15 cellular contexts compared by ENCODE assay signal in genomic region chr9:135840107-135840506, GRCh38.
DNase-seq lines count a peak whose midpoint lies in the region; ATAC-seq, FAIRE-seq and TF ChIP-seq lines count a peak whose summit lies in the region.
"Had no signal": no experiment of that assay in that cellular context is flagged by ENCODE, and none has a peak within 500 bp of the region (broad histone marks: within the 10 kb centered on the region; RNA-seq: fewer than 3 reads in every experiment).

No MANE protein-coding gene starts in this region.

- H2AK5ac ChIP-seq in neuronal stem cell (ENCODE audit: low read depth, low read length) = no peak overlapping the region

- no peak for TF ChIP-seq RAD21 in K562 (CRISPR knock-in tag; conservative IDR thresholded peaks at IDR 0.05 in 1 of 2, IDR thresholded peaks at IDR 0.05 in 1 of 2)

- H2BK15ac ChIP-seq in neuronal stem cell (ENCODE audit: low read length) = no peak overlapping the region

- H2BK120ac ChIP-seq in neuronal stem cell (ENCODE audit: low read depth, low read length) = no peak overlapping the region

- H3K23ac ChIP-seq in neuronal stem cell (ENCODE audit: low read depth, low read length, poor library complexity) = peak overlapping the region; percentile 4

- H4K91ac ChIP-seq in neuronal stem cell (ENCODE audit: low read depth, low read length, poor library complexity) = no peak overlapping the region

- TF ChIP-seq EP300 in K562 (IDR thresholded peaks at IDR 0.05; ENCODE audit: low read length) = no peak

- in situ Hi-C loops in K562 (cut with MboI) = no loop called here

- CTCF ChIA-PET in K562 (lab: Yijun Ruan, JAX; ENCODE audit: low intra/inter-chr PET ratio) = no interaction called here

- no peak overlapping the region for H4K8ac ChIP-seq in neuronal stem cell (ENCODE audit: low read depth, low read length)

- H3K9ac ChIP-seq in K562 (ENCODE audit: insufficient read depth in 1 of 2, low read depth in 2 of 2, low read length in 2 of 2) (no peak overlapping the region), neuronal stem cell (ENCODE audit: low read depth, low read length, poor library complexity) (no peak overlapping the region)

- BruUV-seq in K562 (replicated peaks; lab: Mats Ljungman, UMichigan) = no TSS peak

- peaks cover 39% of the 10 kb centered on the region for H4K20me1 ChIP-seq in GM23338 (replicated peaks; ENCODE audit: insufficient read depth)
- H4K20me1 ChIP-seq in K562 (replicated peaks; ENCODE audit: control insufficient read depth, insufficient read depth, low read length) = no peaks in the 10 kb centered on the region

- peak overlapping the region; percentile 17 for H3K14ac ChIP-seq in neuronal stem cell (ENCODE audit: low read length)

- H3K79me2 ChIP-seq in GM23338 (replicated peaks; ENCODE audit: insufficient read depth) = peaks cover 86% of the 10 kb centered on the region
- H3K79me2 ChIP-seq in K562 (ENCODE audit: control insufficient read depth, insufficient read depth, low read length) = peaks cover 11% of the 10 kb centered on the region; the same call in 2 of the 3 replicates

- H2BK5ac ChIP-seq in neuronal stem cell (ENCODE audit: low read length) = no peak overlapping the region

- 97% methylated on average over 9 of the region's 9 CpGs for WGBS in K562 (ENCODE audit: insufficient coverage, low coverage, missing lambda C conversion rate)
- WGBS in neuronal stem cell (ENCODE audit: extremely low coverage in 2 of 2, insufficient read length in 2 of 2, insufficient replicate concordance in 1 of 2), 2 donors = no CpG with 5 or more reads among the region's 9 CpGs

- H3K27me3 Mint-ChIP-seq in GM23338 (ENCODE audit: insufficient read depth, low read depth, poor library complexity) = peaks cover 2% of the 10 kb centered on the region
- H3K27me3 Mint-ChIP-seq: B cell; CD4-positive, alpha-beta T cell; IgD-negative memory B cell had no signal

- no peaks in the 10 kb centered on the region for H3K9me1 ChIP-seq in K562 (ENCODE audit: control insufficient read depth, insufficient read depth, low read length)

- H3K27ac Mint-ChIP-seq in GM23338 = peak overlapping the region; percentile 62
- H3K27ac Mint-ChIP-seq: B cell; CD4-positive, alpha-beta T cell; IgD-negative memory B cell had no signal

- peaks cover 28% of the 10 kb centered on the region for H3K36me3 Mint-ChIP-seq in GM23338 (ENCODE audit: low read depth)

- H3K9me3 Mint-ChIP-seq in GM23338 = peaks cover 12% of the 10 kb centered on the region; the same call in 2 of the 3 replicates
- H3K9me3 Mint-ChIP-seq: CD4-positive, alpha-beta T cell had no signal

- TF ChIP-seq POLR2A in K562 (conservative IDR thresholded peaks at IDR 0.05) = no peak

- no peak for DNase-seq in GM23338 (ENCODE audit: low spot score)
- DNase-seq in K562 (ENCODE audit: extremely low read depth in 1 of 4, low spot score in 3 of 4) = no peak
- no peak for DNase-seq in neuronal stem cell (ENCODE audit: low spot score)
- no peak for DNase-seq in medulla oblongata (ENCODE audit: extremely low spot score)
- DNase-seq in 8988T = no peak
- DNase-seq: ACHN; C1 segment of cervical spinal cord; Calu3; CD4-positive, alpha-beta T cell; DMS 273 treated with DMSO at 0.1 percent for 48 hours; H7 had no signal

- POLR2A ChIA-PET in K562 (lab: Yijun Ruan, JAX) = interaction anchor here (1.1 kb wide), 1 partner anchor 14 kb away, joined by 3 read pairs; no protein-coding TSS in a partner anchor

- no peak overlapping the region for H2BK12ac ChIP-seq in neuronal stem cell (ENCODE audit: low read length)

- H3K79me1 ChIP-seq in neuronal stem cell (ENCODE audit: low read depth, low read length) = peaks cover 34% of the 10 kb centered on the region

- peak overlapping the region; percentile 51 for H3K18ac ChIP-seq in neuronal stem cell (ENCODE audit: low read length)

- intact Hi-C loops in K562 (cut with micrococcal nuclease) = no loop called here

- peaks cover 10% of the 10 kb centered on the region; the same call in 2 of the 3 replicates for H3K4me1 Mint-ChIP-seq in GM23338
- H3K4me1 Mint-ChIP-seq: B cell had no signal

- H3K4ac ChIP-seq in neuronal stem cell (ENCODE audit: low read length) = no peak overlapping the region

- no peak overlapping the region for H3K4me3 ChIP-seq in GM23338
- no peak overlapping the region for H3K4me3 ChIP-seq in K562
- no peak overlapping the region for H3K4me3 ChIP-seq in neuronal stem cell (ENCODE audit: low read length in 2 of 2)

- H2AFZ ChIP-seq in GM23338 (no peak overlapping the region), K562 (ENCODE audit: low read depth, low read length) (no peak overlapping the region), neuronal stem cell (ENCODE audit: low read length) (no peak overlapping the region)

- no peak overlapping the region for H3K4me3 Mint-ChIP-seq in GM23338
- H3K4me3 Mint-ChIP-seq: B cell; CD4-positive, alpha-beta T cell; IgD-negative memory B cell had no signal

- TF ChIP-seq CTCF in GM23338 (conservative IDR thresholded peaks at IDR 0.05; ENCODE audit: low read depth in 2 of 2) (no peak), K562 (IDR thresholded peaks at IDR 0.05 in 2 of 3, conservative IDR thresholded peaks at IDR 0.05 in 1 of 3; ENCODE audit: insufficient read depth in 2 of 3, low read depth in 1 of 3, low read length in 3 of 3) (no peak)

- H3K27me3 ChIP-seq in GM23338 (ENCODE audit: insufficient read depth) (no peaks in the 10 kb centered on the region), K562 (ENCODE audit: control insufficient read depth in 2 of 2, insufficient read depth in 2 of 2, low read length in 2 of 2) (no peaks in the 10 kb centered on the region), neuronal stem cell (ENCODE audit: control insufficient read depth in 3 of 3, insufficient read depth in 3 of 3, low read depth in 1 of 3, low read length in 3 of 3) (peaks cover 0 to 2% (median 0%) of the 10 kb centered on the region in 3 experiments)

- no peaks in the 10 kb centered on the region for H3K9me2 ChIP-seq in GM23338 (ENCODE audit: insufficient read depth)

- peaks cover 17% of the 10 kb centered on the region for H3K4me1 ChIP-seq in GM23338 (ENCODE audit: insufficient read depth)
- H3K4me1 ChIP-seq in K562 (replicated peaks in 1 of 2; ENCODE audit: control insufficient read depth in 2 of 2, insufficient read depth in 2 of 2, low read length in 2 of 2) = no peaks in the 10 kb centered on the region
- peaks cover 0 to 7% of the 10 kb centered on the region in 2 donors for H3K4me1 ChIP-seq in neuronal stem cell (ENCODE audit: control insufficient read depth in 2 of 2, insufficient read depth in 1 of 2, low read depth in 1 of 2, low read length in 2 of 2)

- no peak for FAIRE-seq in K562 (lab: Jason Lieb, UNC)

- H3K36me3 ChIP-seq in GM23338 (ENCODE audit: insufficient read depth) = no peaks in the 10 kb centered on the region
- peaks cover 7% of the 10 kb centered on the region; the same call in 2 of the 3 replicates for H3K36me3 ChIP-seq in K562 (ENCODE audit: control insufficient read depth, insufficient read depth, low read length)
- peaks cover 21 to 63% of the 10 kb centered on the region in 2 donors for H3K36me3 ChIP-seq in neuronal stem cell (replicated peaks in 1 of 2; ENCODE audit: control insufficient read depth in 2 of 2, insufficient read depth in 2 of 2, low read length in 2 of 2)

- peak overlapping the region; percentile 32; the same call in 1 of the 2 replicates for H3K4me2 ChIP-seq in GM23338
- no peak overlapping the region for H3K4me2 ChIP-seq in K562 (ENCODE audit: insufficient read depth, low read length)
- no peak overlapping the region for H3K4me2 ChIP-seq in neuronal stem cell (ENCODE audit: insufficient read depth, low read length, poor library complexity, severe bottlenecking)

- no peaks in the 10 kb centered on the region for H3F3A ChIP-seq in GM23338 (replicated peaks; ENCODE audit: low read depth)

- peak; percentile 81 for ATAC-seq in GM23338
- ATAC-seq in K562 = no peak
- peak; percentile 29 for ATAC-seq in esophagus mucosa
- no peak for ATAC-seq in HG03460 (IDR thresholded peaks at IDR 0.05; ENCODE audit: unreplicated experiment)

- H3K27ac ChIP-seq in GM23338 (ENCODE audit: low read depth) (no peak overlapping the region), K562 (ENCODE audit: extremely low read depth, low read depth, low read length) (no peak overlapping the region), neuronal stem cell (replicated peaks; ENCODE audit: low read length) (no peak overlapping the region)

- H3K9me3 ChIP-seq in K562 (replicated peaks; ENCODE audit: control insufficient read depth, insufficient read depth, low read depth, low read length) (peaks cover 4% of the 10 kb centered on the region), neuronal stem cell (replicated peaks in 1 of 2; ENCODE audit: control insufficient read depth in 2 of 2, insufficient read depth in 1 of 2, low read depth in 1 of 2, low read length in 2 of 2) (peaks cover 2 to 6% of the 10 kb centered on the region in 2 donors)

TF ChIP-seq in GM23338, 12 proteins besides CTCF, POLR2A, EP300 and RAD21 (continues in another document):
- TF ChIP-seq ETS1 (IDR thresholded peaks at IDR 0.05) (no peak), NANOG (IDR thresholded peaks at IDR 0.05; ENCODE audit: borderline replicate concordance) (no peak), ZNF331 (CRISPR knock-in tag; IDR thresholded peaks at IDR 0.05; ENCODE audit: low read depth) (no peak)

TF ChIP-seq in K562, 482 proteins besides CTCF, POLR2A, EP300 and RAD21 (continues in another document):
- TF ChIP-seq ADNP (tag; IDR thresholded peaks at IDR 0.05) = no peak
- 0 out of 2 replicates have a peak, but pooled peaks have one; percentile 0 for TF ChIP-seq POLR2G (IDR thresholded peaks at IDR 0.05; ENCODE audit: low read depth, low read length)
- TF ChIP-seq ATF6 (CRISPR knock-in tag; IDR thresholded peaks at IDR 0.05) = no peak

Comparison
In these comparisons a context has a peak if more than half of its experiments do, and no peak if none do; other contexts are left out.
1. ATAC-seq: peak in GM23338 (single experiment) and esophagus mucosa (single experiment); none in K562 (single experiment) and HG03460 (single experiment).